8 cellular contexts compared by ENCODE assay signal in the genomic region with DNA sequence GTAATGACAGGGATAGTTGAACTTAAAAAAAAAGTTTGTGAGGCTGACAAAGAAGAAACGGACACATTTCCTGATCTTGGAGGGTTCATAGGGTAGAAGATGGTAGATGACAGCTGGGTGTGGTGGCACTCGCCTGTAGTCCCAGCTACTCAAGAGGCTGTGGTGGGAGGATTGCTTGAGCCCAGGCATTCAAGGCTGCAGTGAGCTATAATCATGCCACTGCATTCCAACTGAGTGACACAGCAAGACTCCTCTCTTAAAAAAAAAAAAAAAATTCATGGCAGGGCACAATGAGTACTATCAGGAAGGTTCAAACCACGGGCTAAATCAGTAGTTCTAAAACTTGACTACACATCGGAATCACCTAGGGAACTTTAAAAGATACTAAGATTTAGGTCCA. TPM values are rescaled to one million over a fixed set of nuclear protein-coding genes. Genes with fewer than 3 reads are reported as not detected.
A peak's percentile ranks its signal among the peaks of the same experiment; 100 is the strongest.
DNase-seq lines count a peak whose midpoint lies in the region; ATAC-seq, FAIRE-seq and TF ChIP-seq lines count a peak whose summit lies in the region.

No MANE protein-coding gene starts in this region.

- DNase-seq in A549 (ENCODE audit: low read depth in 1 of 2, low spot score in 1 of 2) (peak in 1 of 2 experiments; percentile 71), HUDEP-2 (lab: John Stamatoyannopoulos, UW; ENCODE audit: unreplicated experiment in 76 of 76) (peak in 61 of 76 experiments; percentile 12 to 77 (median 40)), amniotic epithelial cell (ENCODE audit: low read depth) (peak; percentile 86), iris pigment epithelial cell (ENCODE audit: low read depth) (peak; percentile 86), SHP77 (lab: John Stamatoyannopoulos, UW) (no peak), UCSD-AML1 (lab: John Stamatoyannopoulos, UW; ENCODE audit: unreplicated experiment) (no peak)
- no peak for DNase-seq in stimulated activated CD4-positive, alpha-beta T cell treated with anti-CD3 and anti-CD28 coated beads, Interleukin-4, amount 100 ng/mL, for 1 hour

- peak overlapping the region; percentile 97 for H3K4me3 ChIP-seq in A549

- TF ChIP-seq RAD21 in A549 (conservative IDR thresholded peaks at IDR 0.05 in 1 of 2, IDR thresholded peaks at IDR 0.05 in 1 of 2) = no peak

- H3K9me3 ChIP-seq in A549 = no peaks in the 10 kb centered on the region

- no peak for TF ChIP-seq EP300 in A549 (IDR thresholded peaks at IDR 0.05)

- CTCF ChIA-PET in A549 (lab: Yijun Ruan, JAX) = interaction anchor here (0.6 to 10.2 kb wide), 3 partner anchors 35 to 779 kb away, joined by 3 to 108 read pairs (median 4); no protein-coding TSS in a partner anchor

- FAIRE-seq in A549 (lab: Jason Lieb, UNC) = no peak

- WGBS in A549 (ENCODE audit: missing lambda C conversion rate) = 22% methylated on average over 4 of the region's 4 CpGs

- POLR2A ChIA-PET in A549 (lab: Yijun Ruan, JAX) = interaction anchor here (0.9 to 1.2 kb wide), 2 partner anchors 41 to 82 kb away, joined by 3 read pairs; no protein-coding TSS in a partner anchor

- peak in 1 of 2 experiments; percentile 22; a peak in 3 of 6 replicates for ATAC-seq in A549

- H3K27ac ChIP-seq in A549 (peak overlapping the region; percentile 91 to 99), temporal lobe (ENCODE audit: low read depth, low read length) (peak overlapping the region; percentile 72)

- no peak for TF ChIP-seq CTCF in A549 (IDR thresholded peaks at IDR 0.05)

- TF ChIP-seq POLR2A in A549 (IDR thresholded peaks at IDR 0.05; ENCODE audit: low read length) = no peak

- peaks cover 32% of the 10 kb centered on the region for H3K4me1 ChIP-seq in A549

- H3K4me2 ChIP-seq in A549 = peak overlapping the region; percentile 93

TF ChIP-seq in A549, 52 proteins besides CTCF, POLR2A, EP300 and RAD21:
- TF ChIP-seq GATA3 (IDR thresholded peaks at IDR 0.05; ENCODE audit: borderline replicate concordance) = no peak
- TF ChIP-seq FOSL2 (IDR thresholded peaks at IDR 0.05) = no peak
- TF ChIP-seq FOSL2 (CRISPR knock-in tag; IDR thresholded peaks at IDR 0.05) = peak; percentile 37

RNA-seq across cellular contexts. Expression of a gene that starts 2.0 kb away (rescaled TPM):
- 20.5 and 22.7 TPM in 2 replicates for polyA plus RNA-seq in A549 (2011; rRNA removed)
- 23.5 and 23.7 TPM in 2 replicates for polyA plus RNA-seq in A549 (2012; cell fraction: cytosol; rRNA removed)
- polyA plus RNA-seq in A549 (2012; cell fraction: nucleus; rRNA removed) = 27.0 and 27.4 TPM in 2 replicates
- polyA plus RNA-seq in A549 (2017; fragmentation: RNase III; extraction: RNeasy Plus Mini Kit Qiagen cat#74134 plus additional on column Dnase treatment) = 18.6 to 22.8 TPM (median 20.1 TPM) in 3 replicates
- 23.2 and 25.2 TPM in 2 replicates for polyA minus RNA-seq in A549 (2011; rRNA and poly(A)+ RNA removed)
- total RNA-seq in temporal lobe = 0.49 TPM

RNA-seq across cellular contexts. Expression of a gene that starts 44.4 kb away (rescaled TPM):
- polyA plus RNA-seq in A549 (2011; rRNA removed) = 9.4 and 9.7 TPM in 2 replicates
- polyA plus RNA-seq in A549 (2012; cell fraction: cytosol; rRNA removed) = 4.1 and 11.8 TPM in 2 replicates
- 10.7 and 13.5 TPM in 2 replicates for polyA plus RNA-seq in A549 (2012; cell fraction: nucleus; rRNA removed)
- polyA plus RNA-seq in A549 (2017; fragmentation: RNase III; extraction: RNeasy Plus Mini Kit Qiagen cat#74134 plus additional on column Dnase treatment) = 9.0 to 10.0 TPM (median 9.9 TPM) in 3 replicates
- polyA minus RNA-seq in A549 (2011; rRNA and poly(A)+ RNA removed) = 6.3 and 11.7 TPM in 2 replicates
- total RNA-seq in temporal lobe = 15.2 TPM

Comparison
In these comparisons a context has a peak if more than half of its experiments do, and no peak if none do; other contexts are left out.
1. DNase-seq: peak in HUDEP-2 (61 of 76), amniotic epithelial cell (single experiment) and iris pigment epithelial cell (single experiment); none in SHP77 (0 of 2), stimulated activated CD4-positive, alpha-beta T cell treated with anti-CD3 and anti-CD28 coated beads, Interleukin-4, amount 100 ng/mL, for 1 hour (single experiment) and UCSD-AML1 (single experiment).